ENCODE assay signal across 9 cellular contexts in genomic region chr3:171829841-171830559, GRCh38. TPM values are rescaled to one million over a fixed set of nuclear protein-coding genes. Genes with fewer than 3 reads are reported as not detected.
DNase-seq lines count a peak whose midpoint lies in the region; ATAC-seq and TF ChIP-seq lines count a peak whose summit lies in the region.
"Had no signal": no experiment of that assay in that cellular context is flagged by ENCODE, and none has a peak within 500 bp of the region (broad histone marks: within the 10 kb centered on the region; RNA-seq: fewer than 3 reads in every experiment).

No MANE protein-coding gene starts in this region.

- no peak overlapping the region for H3K4me3 Mint-ChIP-seq in chondrocyte (ENCODE audit: unreplicated experiment)
- no peak overlapping the region for H3K4me3 Mint-ChIP-seq in activated CD8-positive, alpha-beta memory T cell treated with anti-CD3 and anti-CD28 coated beads, Interleukin-2, amount 10 ng/mL, durations not matched to agents 7 days and 5 days

- CTCF ChIA-PET in activated CD8-positive, alpha-beta memory T cell treated with anti-CD3 and anti-CD28 coated beads, Interleukin-2, amount 10 ng/mL, durations not matched to agents 7 days and 5 days (lab: Charles Lee) = interaction anchor here (2.2 kb wide), 1 partner anchor 58 kb away, joined by 8 read pairs; no protein-coding TSS in a partner anchor

- no peaks in the 10 kb centered on the region for H3K36me3 ChIP-seq in NT2/D1 (ENCODE audit: insufficient read depth, insufficient read length, low read length)
- no peaks in the 10 kb centered on the region for H3K36me3 ChIP-seq in tibial artery

- H3K9me3 ChIP-seq in NT2/D1 (ENCODE audit: insufficient read depth, low read length) (no peaks in the 10 kb centered on the region), tibial artery (no peaks in the 10 kb centered on the region)

- H3K4me1 Mint-ChIP-seq in chondrocyte (ENCODE audit: low read depth) = peaks cover 55% of the 10 kb centered on the region
- H3K4me1 Mint-ChIP-seq in activated CD8-positive, alpha-beta memory T cell treated with anti-CD3 and anti-CD28 coated beads, Interleukin-2, amount 10 ng/mL, durations not matched to agents 7 days and 5 days = peaks cover 11% of the 10 kb centered on the region

- intact Hi-C loops in left colon (cut with DNase I, micrococcal nuclease) = loop anchor here in 1 of 2 donors (5.0 kb wide), 1 partner anchor 183 kb away; no protein-coding TSS in a partner anchor
- intact Hi-C loops in tibial artery (cut with DNase I; ENCODE audit: low total_unique reads) = no loop called here

- TF ChIP-seq CTCF in GM13976 (IDR thresholded peaks at IDR 0.05; ENCODE audit: borderline replicate concordance, control extremely low read depth, extremely low read depth, insufficient read depth, missing control alignments) (peak; percentile 53), chondrocyte (IDR thresholded peaks at IDR 0.05) (peak; percentile 84), tibial artery (IDR thresholded peaks at IDR 0.05) (peak; percentile 46 to 65)

- no peaks in the 10 kb centered on the region for H3K27me3 Mint-ChIP-seq in chondrocyte (ENCODE audit: low read depth)
- peaks cover 38% of the 10 kb centered on the region for H3K27me3 Mint-ChIP-seq in activated CD8-positive, alpha-beta memory T cell treated with anti-CD3 and anti-CD28 coated beads, Interleukin-2, amount 10 ng/mL, durations not matched to agents 7 days and 5 days

- peak overlapping the region; percentile 63 for H3K27ac Mint-ChIP-seq in chondrocyte (ENCODE audit: unreplicated experiment)
- H3K27ac Mint-ChIP-seq in activated CD8-positive, alpha-beta memory T cell treated with anti-CD3 and anti-CD28 coated beads, Interleukin-2, amount 10 ng/mL, durations not matched to agents 7 days and 5 days = no peak overlapping the region

- ATAC-seq in HG03354 (IDR thresholded peaks at IDR 0.05; ENCODE audit: poor library complexity, severe bottlenecking, unreplicated experiment) = peak; percentile 65
- peak; percentile 99 for ATAC-seq in left colon
- no peak for ATAC-seq in activated CD8-positive, alpha-beta memory T cell treated with anti-CD3 and anti-CD28 coated beads, Interleukin-2, amount 10 ng/mL, durations not matched to agents 7 days and 5 days

- no peaks in the 10 kb centered on the region for H3K36me3 Mint-ChIP-seq in chondrocyte (ENCODE audit: low read depth)
- no peaks in the 10 kb centered on the region for H3K36me3 Mint-ChIP-seq in activated CD8-positive, alpha-beta memory T cell treated with anti-CD3 and anti-CD28 coated beads, Interleukin-2, amount 10 ng/mL, durations not matched to agents 7 days and 5 days

- peak overlapping the region; percentile 7 to 31 for H3K27ac ChIP-seq in tibial artery

- in situ Hi-C loops in GM13976 (cut with MboI; ENCODE audit: low sequenced_read_pairs, unreplicated experiment) = no loop called here

- no peaks in the 10 kb centered on the region for H3K27me3 ChIP-seq in NT2/D1 (ENCODE audit: insufficient read depth, insufficient read length)
- H3K27me3 ChIP-seq in tibial artery = no peaks in the 10 kb centered on the region

- H3K4me1 ChIP-seq in NT2/D1 (ENCODE audit: insufficient read depth, insufficient read length) = no peaks in the 10 kb centered on the region
- H3K4me1 ChIP-seq in tibial artery = peaks cover 0 to 31% (median 9%) of the 10 kb centered on the region in 4 donors

- H3K4me3 ChIP-seq in NT2/D1 (ENCODE audit: insufficient read length, low read depth) = no peak overlapping the region
- H3K4me3 ChIP-seq in tibial artery = no peak overlapping the region

- H3K9me3 Mint-ChIP-seq in chondrocyte (ENCODE audit: low read depth) = no peaks in the 10 kb centered on the region
- no peaks in the 10 kb centered on the region for H3K9me3 Mint-ChIP-seq in activated CD8-positive, alpha-beta memory T cell treated with anti-CD3 and anti-CD28 coated beads, Interleukin-2, amount 10 ng/mL, durations not matched to agents 7 days and 5 days (ENCODE audit: low read depth)

- DNase-seq in 8988T (peak; percentile 36), GM13976 (ENCODE audit: low spot score) (peak; percentile 45), NT2/D1 (ENCODE audit: low read depth, low spot score) (peak; percentile 63), chondrocyte (ENCODE audit: low spot score) (peak; percentile 91), left colon (peak; percentile 71 to 79), tibial artery (peak; percentile 62 to 87)
- no peak for DNase-seq in activated CD8-positive, alpha-beta memory T cell treated with anti-CD3 and anti-CD28 coated beads, Interleukin-2, amount 10 ng/mL, durations not matched to agents 7 days and 5 days

- no peak overlapping the region for H3K9ac ChIP-seq in NT2/D1 (ENCODE audit: insufficient read length, low read depth)

RNA-seq across cellular contexts. Expression of gene TMEM212, which starts 13.1 kb away (rescaled TPM):
- not detected in 3 replicates for total RNA-seq in chondrocyte
- total RNA-seq in left colon = not detected
- total RNA-seq in activated CD8-positive, alpha-beta memory T cell treated with anti-CD3 and anti-CD28 coated beads, Interleukin-2, amount 10 ng/mL, durations not matched to agents 7 days and 5 days = not detected
- total RNA-seq: glomerular endothelial cell had no signal

RNA-seq across cellular contexts. Expression of gene PLD1, which starts 19.7 kb away (rescaled TPM):
- 14.7 to 17.0 TPM (median 16.4 TPM) in 3 replicates for total RNA-seq in chondrocyte
- total RNA-seq in left colon = 100 to 1,000 TPM in 1 of 2 donors, 10 to 100 TPM in 1; 79.7 to 109 TPM
- 1 to 10 TPM; 2.0 to 3.4 TPM for total RNA-seq in activated CD8-positive, alpha-beta memory T cell treated with anti-CD3 and anti-CD28 coated beads, Interleukin-2, amount 10 ng/mL, durations not matched to agents 7 days and 5 days
